Comparison of ENCODE assay signal across 1 cellular context in genomic region chr5:107514305-107514704, GRCh38.
TF ChIP-seq lines count a peak whose summit lies in the region.

No MANE protein-coding gene starts in this region.

TF ChIP-seq in IMR-90, 13 proteins besides CTCF, POLR2A, EP300 and RAD21 (continued from another document):
- TF ChIP-seq MXI1 (IDR thresholded peaks at IDR 0.05; ENCODE audit: borderline replicate concordance, low read depth, low read length): no peak
- TF ChIP-seq MAFK (IDR thresholded peaks at IDR 0.05; ENCODE audit: low read depth, low read length): no peak
- TF ChIP-seq CHD1 (IDR thresholded peaks at IDR 0.05; ENCODE audit: low read depth, low read length): no peak
